Comparison of ENCODE assay signal across 1 cellular context in the genomic region with DNA sequence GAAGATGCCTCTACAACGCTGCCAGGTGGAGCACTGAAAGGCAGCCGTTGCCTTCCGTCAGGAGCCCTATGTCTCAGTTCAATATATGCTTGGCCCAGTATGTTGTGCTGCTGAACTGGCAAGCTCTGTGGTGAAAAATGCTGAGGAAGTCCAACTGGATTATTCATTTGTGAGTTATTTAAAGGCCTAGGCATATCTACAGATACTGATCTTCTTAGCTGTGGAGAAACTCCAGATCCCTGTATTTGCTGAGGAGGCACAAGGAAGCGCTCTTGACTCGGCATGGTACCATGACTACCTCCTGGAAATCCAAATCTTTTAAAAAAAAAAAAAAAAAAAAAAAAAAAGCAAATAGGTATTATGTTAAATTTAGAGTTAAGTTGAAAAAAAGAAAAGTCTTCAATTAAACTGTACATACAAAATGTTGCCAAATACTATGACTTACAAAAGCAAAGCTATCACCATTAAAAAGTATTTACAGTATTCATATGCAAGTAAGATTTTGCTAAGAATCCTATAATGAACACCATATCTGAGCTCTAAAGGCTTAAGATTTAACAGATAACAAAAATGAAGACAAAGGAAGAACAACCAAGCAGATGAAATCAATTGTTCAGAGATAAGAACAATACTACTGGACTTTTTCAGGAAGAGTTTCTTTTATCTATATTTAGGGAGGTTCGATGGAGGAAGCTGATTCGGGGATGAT.
TF ChIP-seq lines count a peak whose summit lies in the region.

No MANE protein-coding gene starts in this region.

TF ChIP-seq in K562, 482 proteins besides CTCF, POLR2A, EP300 and RAD21:
- TF ChIP-seq PTRF (tag; IDR thresholded peaks at IDR 0.05) = no peak
- TF ChIP-seq SOX6 (IDR thresholded peaks at IDR 0.05) = peak; percentile 87
- peak; percentile 7; the same call in 1 of the 2 replicates for TF ChIP-seq ZNF316 (IDR thresholded peaks at IDR 0.05)
